8 cellular contexts compared by ENCODE assay signal in the genomic region with DNA sequence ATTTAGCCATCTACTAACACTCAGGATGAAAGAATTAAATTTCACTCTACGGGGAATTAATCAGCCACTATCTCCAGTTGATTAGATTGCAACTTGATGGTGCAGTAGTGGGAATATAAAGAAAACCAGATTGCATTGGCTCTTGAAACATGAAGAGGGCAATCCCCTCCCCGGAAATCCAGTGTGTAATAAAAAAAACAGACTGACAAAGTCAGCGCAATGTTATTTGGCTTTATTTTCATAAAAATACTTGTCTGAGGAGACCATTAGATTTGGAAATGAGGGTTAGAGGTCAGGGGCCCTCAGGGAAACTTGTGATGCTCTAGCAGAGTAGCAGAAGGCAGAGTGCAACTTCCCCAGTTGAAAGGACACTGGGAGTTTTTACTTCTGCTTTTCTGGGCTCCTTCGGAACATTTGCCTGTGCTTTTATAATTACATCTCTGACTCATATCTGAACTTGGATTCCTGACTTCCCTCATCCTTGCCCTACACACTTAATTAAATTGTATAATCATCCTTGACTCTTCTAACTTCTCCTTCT.
DNase-seq lines count a peak whose midpoint lies in the region; ATAC-seq and TF ChIP-seq lines count a peak whose summit lies in the region.

No MANE protein-coding gene starts in this region.

- no peaks in the 10 kb centered on the region for H3K9me3 ChIP-seq in transverse colon

- intact Hi-C loops in left colon (cut with DNase I, micrococcal nuclease): no loop called here
- intact Hi-C loops in transverse colon (cut with DNase I; ENCODE audit: low total_unique reads): no loop called here

- no peak for TF ChIP-seq EP300 in transverse colon (IDR thresholded peaks at IDR 0.05; ENCODE audit: low read depth)

- in situ Hi-C loops in transverse colon (cut with MboI; ENCODE audit: low pct_ligation_motif_present in 1 of 4, low pct_unique_long_range_greater_than_20kb in 1 of 4, low sequenced_read_pairs in 3 of 4): no loop called here

- TF ChIP-seq CTCF in HFF-Myc (IDR thresholded peaks at IDR 0.05; ENCODE audit: low read depth, low read length, missing control alignments) (no peak), transverse colon (IDR thresholded peaks at IDR 0.05) (no peak)

- peak overlapping the region in 3 of 4 donors; percentile 52 to 56 (median 54) for H3K27ac ChIP-seq in transverse colon

- WGBS in transverse colon (ENCODE audit: low coverage in 1 of 2), 2 donors: 21 to 23% methylated on average over 4 of the region's 4 CpGs

- peaks cover 0 to 17% (median 10%) of the 10 kb centered on the region in 4 donors for H3K4me1 ChIP-seq in transverse colon

- H3K36me3 ChIP-seq in transverse colon: no peaks in the 10 kb centered on the region

- H3K4me3 ChIP-seq in HFF-Myc (replicated peaks; ENCODE audit: low read depth, low read length) (0 out of 2 replicates have a peak overlapping the region, but pooled peaks have one; percentile 10), transverse colon (no peak overlapping the region)

- TF ChIP-seq POLR2A in transverse colon (IDR thresholded peaks at IDR 0.05): no peak

- no peaks in the 10 kb centered on the region for H3K27me3 ChIP-seq in transverse colon

- ATAC-seq in left colon (peak; percentile 70), HG03565 (IDR thresholded peaks at IDR 0.05; ENCODE audit: unreplicated experiment) (no peak)

- DNase-seq in HFF-Myc (ENCODE audit: extremely low read depth, low read depth): peak; percentile 56
- DNase-seq in UCSD-AML1 (lab: John Stamatoyannopoulos, UW; ENCODE audit: unreplicated experiment): peak; percentile 24
- DNase-seq in left colon: peak; percentile 8 to 36
- DNase-seq in transverse colon: peak; percentile 17
- no peak for DNase-seq in LoVo (ENCODE audit: low spot score)
- DNase-seq in HuH-7 (ENCODE audit: low spot score): no peak
- DNase-seq in activated gamma-delta T cell treated with Interleukin-2 at 50 U/mL for 16 hours: no peak

Comparison
In these comparisons a context has a peak if more than half of its experiments do, and no peak if none do; other contexts are left out.
1. DNase-seq: peak in HFF-Myc (single experiment), UCSD-AML1 (single experiment), left colon (2 of 2) and transverse colon (single experiment); none in LoVo (single experiment), HuH-7 (single experiment) and activated gamma-delta T cell treated with Interleukin-2 at 50 U/mL for 16 hours (single experiment).